Comparison of ENCODE assay signal across 33 cellular contexts in genomic region chr14:22155582-22155981, GRCh38.
"Had no signal": no experiment of that assay in that cellular context is flagged by ENCODE, and none has a peak within 500 bp of the region (broad histone marks: within the 10 kb centered on the region; RNA-seq: fewer than 3 reads in every experiment).

No MANE protein-coding gene starts in this region.

- ATAC-seq: activated naive CD4-positive, alpha-beta T cell treated with anti-CD3 and anti-CD28 coated beads, Interleukin-2, amount 50 U/mL, for 72 hours; activated naive CD8-positive, alpha-beta T cell treated with anti-CD3 and anti-CD28 coated beads, Interleukin-2, amount 50 U/mL, for 24 hours; activated T-cell treated with anti-CD3 and anti-CD28 coated beads, Interleukin-2, amount 50 U/mL, for 4 hours; body of pancreas; T-cell had no signal

- H3K36me3 Mint-ChIP-seq: activated CD4-positive, alpha-beta memory T cell treated with anti-CD3 and anti-CD28 coated beads for 36 hours; activated naive CD4-positive, alpha-beta T cell treated with anti-CD3 and anti-CD28 coated beads, Interleukin-2, amount 50 U/mL, for 72 hours; IgD-negative memory B cell; T-cell had no signal

- H3K9me3 ChIP-seq: ascending aorta, body of pancreas, MG63 had no signal

- H3K36me3 ChIP-seq: ascending aorta, MG63 had no signal

- FAIRE-seq: RCC 7860, TTC549 had no signal

- H3K4me1 ChIP-seq: ascending aorta, body of pancreas had no signal

- H3K27me3 Mint-ChIP-seq: activated CD4-positive, alpha-beta memory T cell treated with anti-CD3 and anti-CD28 coated beads for 36 hours; activated naive CD8-positive, alpha-beta T cell treated with anti-CD3 and anti-CD28 coated beads, Interleukin-2, amount 50 U/mL, for 24 hours; T-cell had no signal

- H3K27me3 ChIP-seq: ascending aorta, body of pancreas, MG63 had no signal

- H3K4me3 Mint-ChIP-seq: activated B cell treated with CpG ODN at 0.5 μM for 24 hours; activated CD4-positive, alpha-beta memory T cell treated with anti-CD3 and anti-CD28 coated beads for 36 hours; activated CD4-positive, alpha-beta T cell treated with anti-CD3 and anti-CD28 coated beads, Interleukin-2, amount 10 ng/mL, durations not matched to agents 24 days and 14 days; activated naive CD8-positive, alpha-beta T cell treated with anti-CD3 and anti-CD28 coated beads, Interleukin-2, amount 50 U/mL, for 24 hours; activated T-cell treated with anti-CD3 and anti-CD28 coated beads, Interleukin-2, amount 50 U/mL, for 4 hours; IgD-negative memory B cell; T-cell had no signal

- H3K9me3 Mint-ChIP-seq: activated B cell treated with CpG ODN at 0.5 μM for 24 hours; activated CD4-positive, alpha-beta memory T cell treated with anti-CD3 and anti-CD28 coated beads for 36 hours; activated CD4-positive, alpha-beta T cell treated with anti-CD3 and anti-CD28 coated beads, Interleukin-2, amount 10 ng/mL, durations not matched to agents 24 days and 14 days; activated naive CD4-positive, alpha-beta T cell treated with anti-CD3 and anti-CD28 coated beads, Interleukin-2, amount 50 U/mL, for 72 hours; activated naive CD8-positive, alpha-beta T cell treated with anti-CD3 and anti-CD28 coated beads, Interleukin-2, amount 50 U/mL, for 24 hours; activated T-cell treated with anti-CD3 and anti-CD28 coated beads, Interleukin-2, amount 50 U/mL, for 4 hours; IgD-negative memory B cell; T-cell had no signal

- H3K4me1 Mint-ChIP-seq: activated B cell treated with CpG ODN at 0.5 μM for 24 hours had no signal

- H3K27ac Mint-ChIP-seq: activated B cell treated with CpG ODN at 0.5 μM for 24 hours; activated CD4-positive, alpha-beta memory T cell treated with anti-CD3 and anti-CD28 coated beads for 36 hours; activated CD4-positive, alpha-beta T cell treated with anti-CD3 and anti-CD28 coated beads, Interleukin-2, amount 10 ng/mL, durations not matched to agents 24 days and 14 days; activated naive CD4-positive, alpha-beta T cell treated with anti-CD3 and anti-CD28 coated beads, Interleukin-2, amount 50 U/mL, for 72 hours; activated naive CD8-positive, alpha-beta T cell treated with anti-CD3 and anti-CD28 coated beads, Interleukin-2, amount 50 U/mL, for 24 hours; IgD-negative memory B cell had no signal

- H3K27ac ChIP-seq: ascending aorta, body of pancreas had no signal

- DNase-seq: activated B cell treated with CpG ODN at 0.5 μM for 24 hours; activated CD4-positive, alpha-beta memory T cell treated with anti-CD3 and anti-CD28 coated beads for 36 hours; activated CD4-positive, alpha-beta T cell treated with anti-CD3 and anti-CD28 coated beads for 1 hour; activated CD4-positive, alpha-beta T cell treated with anti-CD3 and anti-CD28 coated beads, Interleukin-2, amount 10 ng/mL, durations not matched to agents 24 days and 14 days; activated CD8-positive, alpha-beta memory T cell treated with anti-CD3 and anti-CD28 coated beads for 24 hours; activated effector memory CD4-positive, alpha-beta T cell treated with anti-CD3 and anti-CD28 coated beads, Interleukin-2, amount 50 U/mL, for 16 hours; activated naive CD4-positive, alpha-beta T cell treated with Interleukin-2 at 50 U/mL for 16 hours; activated naive CD8-positive, alpha-beta T cell treated with anti-CD3 and anti-CD28 coated beads, Interleukin-2, amount 50 U/mL, for 24 hours; activated T-cell treated with anti-CD3 and anti-CD28 coated beads, Interleukin-2, amount 50 U/mL, for 4 hours; amniotic stem cell; body of pancreas; MG63; MV-4-11; NCI-H1092 treated with DMSO at 0.1 percent for 48 hours; NCI-H1417 treated with DMSO at 0.1 percent for 48 hours; NCI-H1694; NCI-H2029; NCI-H2107; NCI-H2171 treated with DMSO at 0.1 percent for 48 hours; NCI-H226; NCI-H526; NCI-H82; NK-92 treated with Interleukin-12 subunit alpha and Interleukin-12 subunit beta, amount 100 ng/mL, for 24 hours; OCI-M1; SIG-M5; T-cell; T-helper 2 cell; T1000 had no signal

- H3K4me3 ChIP-seq: ascending aorta, body of pancreas, MG63 had no signal
